In the genomic region with DNA sequence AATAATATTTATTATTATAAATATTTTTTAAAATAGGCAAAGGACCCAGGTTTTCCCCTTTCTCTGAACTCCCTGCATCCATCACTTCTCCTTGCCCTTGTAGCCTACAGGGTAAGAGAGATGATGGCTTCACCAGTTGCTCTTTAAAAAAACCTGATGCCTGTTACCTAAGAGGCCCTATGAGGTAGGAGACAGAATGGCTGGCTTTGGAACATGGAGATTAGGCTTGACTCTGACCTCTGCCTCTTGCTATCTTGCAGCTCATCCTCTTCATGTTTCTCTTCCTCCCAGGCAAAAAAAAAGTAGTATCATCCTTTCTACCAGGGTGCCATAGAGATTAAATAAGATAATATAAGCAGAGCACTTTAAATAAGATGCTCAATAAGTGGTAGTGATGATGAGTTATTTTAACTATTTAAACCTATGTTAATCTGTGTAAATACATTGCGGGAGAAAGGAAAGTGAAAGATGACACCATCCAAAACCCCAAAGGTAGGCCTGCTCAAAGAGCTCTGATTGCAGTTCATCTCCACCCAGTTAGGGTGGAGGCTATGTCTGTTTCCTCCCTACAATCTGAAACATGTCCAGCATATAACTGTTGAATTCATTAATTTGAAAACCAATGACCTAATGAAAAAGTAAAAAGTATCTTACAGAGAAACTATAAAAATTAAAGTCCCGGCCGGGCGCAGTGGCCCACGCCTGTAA, we compare ENCODE assay signal across 29 cellular contexts. TPM values are rescaled to one million over a fixed set of nuclear protein-coding genes. Genes with fewer than 3 reads are reported as not detected.
DNase-seq lines count a peak whose midpoint lies in the region; ATAC-seq, FAIRE-seq and TF ChIP-seq lines count a peak whose summit lies in the region.
"Had no signal": no experiment of that assay in that cellular context is flagged by ENCODE, and none has a peak within 500 bp of the region (broad histone marks: within the 10 kb centered on the region; RNA-seq: fewer than 3 reads in every experiment).

No MANE protein-coding gene starts in this region.

- no peak for TF ChIP-seq EP300 in A549 (IDR thresholded peaks at IDR 0.05)

- no peak for DNase-seq in A549 (ENCODE audit: low read depth in 1 of 2, low spot score in 1 of 2)
- peak; percentile 58 for DNase-seq in NCI-H82 (lab: John Stamatoyannopoulos, UW)
- peak; percentile 52 for DNase-seq in epithelial cell of esophagus (ENCODE audit: low read depth)
- DNase-seq in DMS 273 treated with DMSO at 0.1 percent for 48 hours (lab: John Stamatoyannopoulos, UW): no peak
- no peak for DNase-seq in dermis blood vessel endothelial cell
- DNase-seq in neuronal stem cell (ENCODE audit: low spot score): no peak
- no peak for DNase-seq in activated CD4-positive, alpha-beta T cell treated with anti-CD3 and anti-CD28 coated beads for 4 hours
- DNase-seq: activated B cell treated with CpG ODN at 0.5 μM for 24 hours; activated CD4-positive, alpha-beta T cell treated with anti-CD3 and anti-CD28 coated beads, Interleukin-2, amount 50 U/mL, for 48 hours; activated CD8-positive, alpha-beta memory T cell treated with anti-CD3 and anti-CD28 coated beads, Interleukin-2, amount 50 U/mL, for 48 hours; Caco-2; effector memory CD8-positive, alpha-beta T cell; esophagus squamous epithelium; foreskin melanocyte; left cardiac atrium; NCI-H1105; NCI-H2029 treated with DMSO at 0.1 percent for 48 hours; NCI-H446; right lobe of liver; SJCRH30; stimulated activated CD4-positive, alpha-beta T cell treated with anti-CD3 and anti-CD28 coated beads, Interleukin-12 subunit alpha, Interleukin-12 subunit beta, amount 100 ng/mL, for 4 hours; stimulated activated CD4-positive, alpha-beta T cell treated with anti-CD3 and anti-CD28 coated beads, Interleukin-4, amount 100 ng/mL, for 4 hours; substantia nigra had no signal

- no peak overlapping the region for H3K23ac ChIP-seq in neuronal stem cell (ENCODE audit: low read depth, low read length, poor library complexity)

- no peak overlapping the region for H2BK12ac ChIP-seq in neuronal stem cell (ENCODE audit: low read length)

- peak; percentile 36 for FAIRE-seq in A549 (lab: Jason Lieb, UNC)

- H3K4me1 ChIP-seq in A549 (peaks cover 13% of the 10 kb centered on the region; the same call in 2 of the 3 replicates), neuronal stem cell (ENCODE audit: control insufficient read depth in 2 of 2, insufficient read depth in 1 of 2, low read depth in 1 of 2, low read length in 2 of 2) (no peaks in the 10 kb centered on the region)
- H3K4me1 ChIP-seq: ascending aorta, HAP-1, right lobe of liver, SJCRH30 had no signal

- H2BK120ac ChIP-seq in neuronal stem cell (ENCODE audit: low read depth, low read length): no peak overlapping the region

- H4K8ac ChIP-seq in neuronal stem cell (ENCODE audit: low read depth, low read length): no peak overlapping the region

- H3K27me3 ChIP-seq in neuronal stem cell (ENCODE audit: control insufficient read depth in 3 of 3, insufficient read depth in 3 of 3, low read depth in 1 of 3, low read length in 3 of 3): no peaks in the 10 kb centered on the region
- H3K27me3 ChIP-seq: ascending aorta; BLaER1 treated with 17β-estradiol and CSF1 and Interleukin-3, amounts not matched to agents 10 nM and 100 nM; esophagus squamous epithelium; right lobe of liver; SJCRH30 had no signal

- no peak overlapping the region for H4K91ac ChIP-seq in neuronal stem cell (ENCODE audit: low read depth, low read length, poor library complexity)

- POLR2A ChIA-PET in A549 (lab: Yijun Ruan, JAX): no interaction called here

- no peak overlapping the region for H3K18ac ChIP-seq in neuronal stem cell (ENCODE audit: low read length)

- TF ChIP-seq RAD21 in A549 (conservative IDR thresholded peaks at IDR 0.05 in 1 of 2, IDR thresholded peaks at IDR 0.05 in 1 of 2): no peak

- no peak for TF ChIP-seq CTCF in A549 (IDR thresholded peaks at IDR 0.05)
- TF ChIP-seq CTCF in epithelial cell of esophagus (IDR thresholded peaks at IDR 0.05; ENCODE audit: insufficient read depth, low read depth, low read length, missing control alignments): no peak

- H2BK5ac ChIP-seq in neuronal stem cell (ENCODE audit: low read length): no peak overlapping the region

- no peak for ATAC-seq in A549
- ATAC-seq in GM19351 (IDR thresholded peaks at IDR 0.05; ENCODE audit: unreplicated experiment): peak; percentile 76
- ATAC-seq: effector memory CD8-positive, alpha-beta T cell; left cardiac atrium; right lobe of liver; stimulated activated memory B cell treated with anti-CD40 and anti-IgM and Interleukin-4, amounts not matched to agents 10 μg/mL and 1 μg/mL and 100 μg/mL, for 72 hours had no signal

- H3K14ac ChIP-seq in neuronal stem cell (ENCODE audit: low read length): no peak overlapping the region

- no peak overlapping the region for H2AK5ac ChIP-seq in neuronal stem cell (ENCODE audit: low read depth, low read length)

- no peak for TF ChIP-seq POLR2A in A549 (IDR thresholded peaks at IDR 0.05; ENCODE audit: low read length)

- CTCF ChIA-PET in A549 (lab: Yijun Ruan, JAX): no interaction called here

- H3K9me3 ChIP-seq in A549: no peaks in the 10 kb centered on the region
- no peaks in the 10 kb centered on the region for H3K9me3 ChIP-seq in neuronal stem cell (replicated peaks in 1 of 2; ENCODE audit: control insufficient read depth in 2 of 2, insufficient read depth in 1 of 2, low read depth in 1 of 2, low read length in 2 of 2)
- H3K9me3 ChIP-seq: ascending aorta; BLaER1 treated with 17β-estradiol and CSF1 and Interleukin-3, amounts not matched to agents 10 nM and 100 nM; Caco-2; esophagus squamous epithelium; HAP-1; right lobe of liver; SJCRH30 had no signal

- H3K4me3 ChIP-seq in A549 (no peak overlapping the region), epithelial cell of esophagus (ENCODE audit: low read length) (no peak overlapping the region), neuronal stem cell (ENCODE audit: low read length in 2 of 2) (no peak overlapping the region)
- H3K4me3 ChIP-seq: ascending aorta; BLaER1 treated with 17β-estradiol and CSF1 and Interleukin-3, amounts not matched to agents 10 nM and 100 nM; coronary artery; esophagus squamous epithelium; HAP-1; right lobe of liver; SJCRH30 had no signal

- no peaks in the 10 kb centered on the region for H3K36me3 ChIP-seq in neuronal stem cell (replicated peaks in 1 of 2; ENCODE audit: control insufficient read depth in 2 of 2, insufficient read depth in 2 of 2, low read length in 2 of 2)
- H3K36me3 ChIP-seq: ascending aorta; BLaER1 treated with 17β-estradiol and CSF1 and Interleukin-3, amounts not matched to agents 10 nM and 100 nM; esophagus squamous epithelium; HAP-1; right lobe of liver; SJCRH30 had no signal

- H3K27ac ChIP-seq in A549: peak overlapping the region in 1 of 2 experiments; percentile 56; a peak in 1 of 6 replicates
- H3K27ac ChIP-seq in neuronal stem cell (replicated peaks; ENCODE audit: low read length): no peak overlapping the region
- H3K27ac ChIP-seq: ascending aorta; BLaER1 treated with 17β-estradiol and CSF1 and Interleukin-3, amounts not matched to agents 10 nM and 100 nM; coronary artery; right lobe of liver; SJCRH30 had no signal

- no peak overlapping the region for H3K4ac ChIP-seq in neuronal stem cell (ENCODE audit: low read length)

- WGBS in A549 (ENCODE audit: missing lambda C conversion rate): 80% methylated on average over 5 of the region's 5 CpGs
- WGBS in neuronal stem cell (ENCODE audit: extremely low coverage in 2 of 2, insufficient read length in 2 of 2, insufficient replicate concordance in 1 of 2), 2 donors: no CpG with 5 or more reads among the region's 5 CpGs

- no peak overlapping the region for H2AFZ ChIP-seq in neuronal stem cell (ENCODE audit: low read length)

- no peak overlapping the region for H2BK15ac ChIP-seq in neuronal stem cell (ENCODE audit: low read length)

- H3K4me2 ChIP-seq in A549 (no peak overlapping the region), neuronal stem cell (ENCODE audit: insufficient read depth, low read length, poor library complexity, severe bottlenecking) (no peak overlapping the region)
- H3K4me2 ChIP-seq: BLaER1 treated with 17β-estradiol and CSF1 and Interleukin-3, amounts not matched to agents 10 nM and 100 nM had no signal

- H3K9ac ChIP-seq in neuronal stem cell (ENCODE audit: low read depth, low read length, poor library complexity): no peak overlapping the region
- H3K9ac ChIP-seq: BLaER1 treated with 17β-estradiol and CSF1 and Interleukin-3, amounts not matched to agents 10 nM and 100 nM had no signal

- H3K79me1 ChIP-seq in neuronal stem cell (ENCODE audit: low read depth, low read length): no peaks in the 10 kb centered on the region

TF ChIP-seq in A549, 52 proteins besides CTCF, POLR2A, EP300 and RAD21 (continues in another document):
- TF ChIP-seq, protein P1, sequence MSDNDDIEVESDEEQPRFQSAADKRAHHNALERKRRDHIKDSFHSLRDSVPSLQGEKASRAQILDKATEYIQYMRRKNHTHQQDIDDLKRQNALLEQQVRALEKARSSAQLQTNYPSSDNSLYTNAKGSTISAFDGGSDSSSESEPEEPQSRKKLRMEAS (IDR thresholded peaks at IDR 0.05): no peak
- TF ChIP-seq RARB (CRISPR knock-in tag; IDR thresholded peaks at IDR 0.05) (no peak), ZC3H11A (IDR thresholded peaks at IDR 0.05) (no peak), EHF (CRISPR knock-in tag; IDR thresholded peaks at IDR 0.05) (no peak), NR3C1 (IDR thresholded peaks at IDR 0.05) (no peak), MYC (IDR thresholded peaks at IDR 0.05; ENCODE audit: borderline replicate concordance, low read length) (no peak)
- TF ChIP-seq, protein P2, sequence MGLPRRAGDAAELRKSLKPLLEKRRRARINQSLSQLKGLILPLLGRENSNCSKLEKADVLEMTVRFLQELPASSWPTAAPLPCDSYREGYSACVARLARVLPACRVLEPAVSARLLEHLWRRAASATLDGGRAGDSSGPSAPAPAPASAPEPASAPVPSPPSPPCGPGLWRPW (IDR thresholded peaks at IDR 0.05): no peak
- TF ChIP-seq, protein P3, sequence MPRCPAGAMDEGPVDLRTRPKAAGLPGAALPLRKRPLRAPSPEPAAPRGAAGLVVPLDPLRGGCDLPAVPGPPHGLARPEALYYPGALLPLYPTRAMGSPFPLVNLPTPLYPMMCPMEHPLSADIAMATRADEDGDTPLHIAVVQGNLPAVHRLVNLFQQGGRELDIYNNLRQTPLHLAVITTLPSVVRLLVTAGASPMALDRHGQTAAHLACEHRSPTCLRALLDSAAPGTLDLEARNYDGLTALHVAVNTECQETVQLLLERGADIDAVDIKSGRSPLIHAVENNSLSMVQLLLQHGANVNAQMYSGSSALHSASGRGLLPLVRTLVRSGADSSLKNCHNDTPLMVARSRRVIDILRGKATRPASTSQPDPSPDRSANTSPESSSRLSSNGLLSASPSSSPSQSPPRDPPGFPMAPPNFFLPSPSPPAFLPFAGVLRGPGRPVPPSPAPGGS (IDR thresholded peaks at IDR 0.05): no peak

RNA-seq across cellular contexts. Expression of a gene that starts 51.8 kb away (rescaled TPM):
- 17.9 and 26.5 TPM in 2 replicates for polyA plus RNA-seq in A549 (2011; rRNA removed)
- 9.8 and 13.0 TPM in 2 replicates for polyA plus RNA-seq in A549 (2012; cell fraction: cytosol; rRNA removed)
- polyA plus RNA-seq in A549 (2012; cell fraction: nucleus; rRNA removed): 5.4 and 7.8 TPM in 2 replicates
- 18.4 to 20.1 TPM (median 20.1 TPM) in 3 replicates for polyA plus RNA-seq in A549 (2017; fragmentation: RNase III; extraction: RNeasy Plus Mini Kit Qiagen cat#74134 plus additional on column Dnase treatment)
- polyA minus RNA-seq in A549 (2011; rRNA and poly(A)+ RNA removed): 4.5 and 4.8 TPM in 2 replicates
- 3.0 and 5.1 TPM in 2 replicates for total RNA-seq in dermis blood vessel endothelial cell
- polyA plus RNA-seq in neuronal stem cell (2013, experiment 1 of 2): 15.3 TPM
- 15.3 TPM for polyA plus RNA-seq in neuronal stem cell (2013, experiment 2 of 2)

Comparison
In these comparisons a context has a peak if more than half of its experiments do, and no peak if none do; other contexts are left out.
1. DNase-seq: peak in NCI-H82 (single experiment) and epithelial cell of esophagus (single experiment); none in A549 (0 of 2), DMS 273 treated with DMSO at 0.1 percent for 48 hours (single experiment), dermis blood vessel endothelial cell (single experiment), neuronal stem cell (single experiment) and activated CD4-positive, alpha-beta T cell treated with anti-CD3 and anti-CD28 coated beads for 4 hours (0 of 2).